ENCODE assay signal across 1 cellular context in genomic region chr2:72137498-72138010, GRCh38.
A peak's percentile ranks its signal among the peaks of the same experiment; 100 is the strongest.
TF ChIP-seq lines count a peak whose summit lies in the region.

No MANE protein-coding gene starts in this region.

TF ChIP-seq in H1, 55 proteins besides CTCF, POLR2A, EP300 and RAD21:
- 0 out of 2 replicates have a peak, but pooled peaks have one; percentile 15 for TF ChIP-seq MAX (IDR thresholded peaks at IDR 0.05)
- TF ChIP-seq SP4 (IDR thresholded peaks at IDR 0.05; ENCODE audit: low read length): no peak
- TF ChIP-seq SUZ12 (IDR thresholded peaks at IDR 0.05; ENCODE audit: low read length): no peak
- TF ChIP-seq SIX5 (IDR thresholded peaks at IDR 0.05; ENCODE audit: low read depth, low read length): no peak
- TF ChIP-seq POLR2AphosphoS5 (IDR thresholded peaks at IDR 0.05; ENCODE audit: low read depth, low read length): no peak
- TF ChIP-seq YY1 (IDR thresholded peaks at IDR 0.05; ENCODE audit: low read depth, low read length): 0 out of 2 replicates have a peak, but pooled peaks have one; percentile 27
- TF ChIP-seq GABPA (IDR thresholded peaks at IDR 0.05; ENCODE audit: borderline replicate concordance, insufficient read depth, low read length): 0 out of 2 replicates have a peak, but pooled peaks have one; percentile 44
- TF ChIP-seq BACH1 (IDR thresholded peaks at IDR 0.05; ENCODE audit: low read length): peak; percentile 32; the same call in 1 of the 2 replicates
- TF ChIP-seq KDM5A (IDR thresholded peaks at IDR 0.05; ENCODE audit: low read length): no peak
TF ChIP-seq in H1: peak in this region for 4.
